ENCODE assay signal across 21 cellular contexts in genomic region chr3:189822726-189823125, GRCh38.
DNase-seq lines count a peak whose midpoint lies in the region; ATAC-seq and TF ChIP-seq lines count a peak whose summit lies in the region.
"Had no signal": no experiment of that assay in that cellular context is flagged by ENCODE, and none has a peak within 500 bp of the region (broad histone marks: within the 10 kb centered on the region; RNA-seq: fewer than 3 reads in every experiment).

No MANE protein-coding gene starts in this region.

- intact Hi-C loops in MCF 10A (cut with micrococcal nuclease) = no loop called here

- no peaks in the 10 kb centered on the region for H3K27me3 ChIP-seq in GM06990 (replicated peaks; ENCODE audit: control insufficient read depth, insufficient read depth, low read length)
- no peaks in the 10 kb centered on the region for H3K27me3 ChIP-seq in MM.1S (replicated peaks; ENCODE audit: insufficient read depth, low read length)
- H3K27me3 ChIP-seq: stomach had no signal

- TF ChIP-seq RAD21 in Ishikawa (IDR thresholded peaks at IDR 0.05; ENCODE audit: low read depth) = peak; percentile 23; the same call in 1 of the 2 replicates

- no peak overlapping the region for H3K4me2 ChIP-seq in MM.1S (ENCODE audit: low read depth, low read length)

- no peak for TF ChIP-seq EP300 in Ishikawa (IDR thresholded peaks at IDR 0.05; ENCODE audit: borderline replicate concordance)

- DNase-seq in GM06990 (ENCODE audit: extremely low read depth, insufficient read length) = no peak
- DNase-seq in MCF 10A (ENCODE audit: unreplicated experiment) = no peak
- no peak for DNase-seq in mesothelial cell of epicardium (ENCODE audit: low spot score in 2 of 2, unreplicated experiment in 2 of 2)
- DNase-seq in MM.1S = no peak
- DNase-seq in activated CD4-positive, alpha-beta T cell treated with anti-CD3 and anti-CD28 coated beads, Interleukin-2, amount 50 U/mL, for 4 hours = no peak
- DNase-seq: activated CD8-positive, alpha-beta memory T cell treated with anti-CD3 and anti-CD28 coated beads, Interleukin-2, amount 10 ng/mL, durations not matched to agents 7 days and 5 days; activated gamma-delta T cell treated with Interleukin-2 at 50 U/mL for 16 hours; anterior cingulate cortex; dermis blood vessel endothelial cell; GM23248; naive thymus-derived CD4-positive, alpha-beta T cell; SHP77; stomach; T-helper 17 cell had no signal

- no peaks in the 10 kb centered on the region for H3K79me2 ChIP-seq in MM.1S (ENCODE audit: low read length)

- H3K4me3 Mint-ChIP-seq in MCF 10A (ENCODE audit: unreplicated experiment) = no peak overlapping the region
- no peak overlapping the region for H3K4me3 Mint-ChIP-seq in mesothelial cell of epicardium
- H3K4me3 Mint-ChIP-seq: activated CD8-positive, alpha-beta memory T cell treated with anti-CD3 and anti-CD28 coated beads, Interleukin-2, amount 10 ng/mL, durations not matched to agents 7 days and 5 days; B cell; naive thymus-derived CD4-positive, alpha-beta T cell; T-helper 17 cell had no signal

- H3K27ac ChIP-seq in MM.1S (ENCODE audit: low read length) = no peak overlapping the region
- H3K27ac ChIP-seq: GM23248, prostate gland, stomach had no signal

- no peak overlapping the region for H3K9ac ChIP-seq in MM.1S (ENCODE audit: low read length)
- H3K9ac ChIP-seq: GM23248 had no signal

- H3K4me1 Mint-ChIP-seq in MCF 10A (ENCODE audit: insufficient read depth, unreplicated experiment) (peaks cover 29% of the 10 kb centered on the region), mesothelial cell of epicardium (peaks cover 58% of the 10 kb centered on the region)
- H3K4me1 Mint-ChIP-seq: B cell, T-helper 17 cell had no signal

- no peaks in the 10 kb centered on the region for H3K27me3 Mint-ChIP-seq in MCF 10A (ENCODE audit: insufficient read depth, unreplicated experiment)
- H3K27me3 Mint-ChIP-seq in mesothelial cell of epicardium (ENCODE audit: low read depth) = no peaks in the 10 kb centered on the region
- H3K27me3 Mint-ChIP-seq: activated CD8-positive, alpha-beta memory T cell treated with anti-CD3 and anti-CD28 coated beads, Interleukin-2, amount 10 ng/mL, durations not matched to agents 7 days and 5 days; B cell had no signal

- H3K4me3 ChIP-seq in GM06990 (replicated peaks; ENCODE audit: low read depth, low read length) = no peak overlapping the region
- no peak overlapping the region for H3K4me3 ChIP-seq in MM.1S (ENCODE audit: low read length)
- H3K4me3 ChIP-seq: GM23248, prostate gland, stomach had no signal

- H3K9me3 Mint-ChIP-seq in MCF 10A (ENCODE audit: unreplicated experiment) = no peaks in the 10 kb centered on the region
- H3K9me3 Mint-ChIP-seq in mesothelial cell of epicardium = peaks cover 3% of the 10 kb centered on the region

- H3K4me1 ChIP-seq in MM.1S (ENCODE audit: low read length) = no peaks in the 10 kb centered on the region
- H3K4me1 ChIP-seq: prostate gland, stomach had no signal

- H3K27ac Mint-ChIP-seq in MCF 10A (ENCODE audit: low read depth, unreplicated experiment) (peak overlapping the region; percentile 83), mesothelial cell of epicardium (peak overlapping the region; percentile 77)
- H3K27ac Mint-ChIP-seq: activated CD8-positive, alpha-beta memory T cell treated with anti-CD3 and anti-CD28 coated beads, Interleukin-2, amount 10 ng/mL, durations not matched to agents 7 days and 5 days; B cell; T-helper 17 cell had no signal

- H4K20me1 ChIP-seq in MM.1S (ENCODE audit: insufficient read depth, low read length) = no peaks in the 10 kb centered on the region

- TF ChIP-seq CTCF in GM06990 (IDR thresholded peaks at IDR 0.05; ENCODE audit: insufficient read depth, low read length, poor library complexity, severe bottlenecking) = peak; percentile 11
- no peak for TF ChIP-seq CTCF in MCF 10A (IDR thresholded peaks at IDR 0.05; ENCODE audit: unreplicated experiment)
- no peak for TF ChIP-seq CTCF in mesothelial cell of epicardium (IDR thresholded peaks at IDR 0.05; ENCODE audit: unreplicated experiment)
- TF ChIP-seq CTCF in MM.1S (IDR thresholded peaks at IDR 0.05; ENCODE audit: low read length) = no peak

- ATAC-seq in HG02884 (IDR thresholded peaks at IDR 0.05; ENCODE audit: unreplicated experiment) (no peak), HG03378 (IDR thresholded peaks at IDR 0.05; ENCODE audit: unreplicated experiment) (no peak)
- ATAC-seq: activated CD4-positive, CD25-positive, alpha-beta regulatory T cell treated with anti-CD3 and anti-CD28 coated beads, Interleukin-2, amount 50 U/mL, for 24 hours; activated CD8-positive, alpha-beta memory T cell treated with anti-CD3 and anti-CD28 coated beads, Interleukin-2, amount 10 ng/mL, durations not matched to agents 7 days and 5 days; left lobe of liver; naive thymus-derived CD4-positive, alpha-beta T cell; T-helper 17 cell had no signal

- CTCF ChIA-PET in MCF 10A (lab: Yijun Ruan, JAX) = interaction anchor here (0.8 to 1.4 kb wide), 5 partner anchors 14 to 125 kb away, joined by 3 to 6 read pairs (median 3); no protein-coding TSS in a partner anchor

- H2AFZ ChIP-seq in MM.1S (ENCODE audit: low read length) = no peak overlapping the region
- H2AFZ ChIP-seq: GM23248 had no signal

- H3K9me3 ChIP-seq in MM.1S (replicated peaks; ENCODE audit: insufficient read depth, low read length) = no peaks in the 10 kb centered on the region
- H3K9me3 ChIP-seq: prostate gland, stomach had no signal

- POLR2A ChIA-PET in MCF 10A (lab: Yijun Ruan, JAX) = interaction anchor here (0.8 to 8.2 kb wide), 8 partner anchors 10 to 238 kb away, joined by 3 to 166 read pairs (median 3); no protein-coding TSS in a partner anchor

- no peaks in the 10 kb centered on the region for H3K36me3 ChIP-seq in GM06990 (ENCODE audit: control insufficient read depth, insufficient read depth, low read length)
- no peaks in the 10 kb centered on the region for H3K36me3 ChIP-seq in MM.1S (replicated peaks; ENCODE audit: insufficient read depth, low read length)
- H3K36me3 ChIP-seq: prostate gland, stomach had no signal

- no peaks in the 10 kb centered on the region for H3F3A ChIP-seq in MM.1S (ENCODE audit: insufficient read depth, low read length)

- no TSS peak for BruUV-seq in MCF 10A (replicated peaks; lab: Mats Ljungman, UMichigan)

- no peaks in the 10 kb centered on the region for H3K9me2 ChIP-seq in MM.1S (replicated peaks; ENCODE audit: insufficient read depth, low read length)

- H3K36me3 Mint-ChIP-seq in MCF 10A (ENCODE audit: insufficient read depth, unreplicated experiment) = peaks cover 9% of the 10 kb centered on the region
- no peaks in the 10 kb centered on the region for H3K36me3 Mint-ChIP-seq in mesothelial cell of epicardium
- H3K36me3 Mint-ChIP-seq: activated CD8-positive, alpha-beta memory T cell treated with anti-CD3 and anti-CD28 coated beads, Interleukin-2, amount 10 ng/mL, durations not matched to agents 7 days and 5 days; naive thymus-derived CD4-positive, alpha-beta T cell had no signal

TF ChIP-seq in Ishikawa, 13 proteins besides CTCF, POLR2A, EP300 and RAD21:
- no peak for TF ChIP-seq NFIC (IDR thresholded peaks at IDR 0.05)
- no peak for TF ChIP-seq REST (IDR thresholded peaks at IDR 0.05; ENCODE audit: low read depth)
- TF ChIP-seq ZBTB7A (IDR thresholded peaks at IDR 0.05; ENCODE audit: low read depth) = no peak
- TF ChIP-seq USF1 (IDR thresholded peaks at IDR 0.05) = no peak
- TF ChIP-seq TEAD4 (IDR thresholded peaks at IDR 0.05) = no peak
- TF ChIP-seq FOXM1 (IDR thresholded peaks at IDR 0.05; ENCODE audit: borderline replicate concordance, low read depth) = no peak
- TF ChIP-seq TAF1 (IDR thresholded peaks at IDR 0.05; ENCODE audit: low read depth) = no peak
- no peak for TF ChIP-seq YY1 (IDR thresholded peaks at IDR 0.05; ENCODE audit: low read depth)
- TF ChIP-seq CREB1 (IDR thresholded peaks at IDR 0.05; ENCODE audit: low read depth) = no peak
- TF ChIP-seq EGR1 (IDR thresholded peaks at IDR 0.05) = no peak
- TF ChIP-seq TCF12 (IDR thresholded peaks at IDR 0.05; ENCODE audit: low read depth) = no peak
- no peak for TF ChIP-seq MAX (IDR thresholded peaks at IDR 0.05)
